ENCODE assay signal across 13 cellular contexts in genomic region chr13:103539265-103539664, GRCh38.
A peak's percentile ranks its signal among the peaks of the same experiment; 100 is the strongest.
DNase-seq lines count a peak whose midpoint lies in the region; ATAC-seq and TF ChIP-seq lines count a peak whose summit lies in the region.
"Had no signal": no experiment of that assay in that cellular context is flagged by ENCODE, and none has a peak within 500 bp of the region (broad histone marks: within the 10 kb centered on the region; RNA-seq: fewer than 3 reads in every experiment).

No MANE protein-coding gene starts in this region.

- peaks cover 1% of the 10 kb centered on the region for H3K4me1 ChIP-seq in right cardiac atrium (ENCODE audit: control insufficient read depth, insufficient read depth, low read length)
- H3K4me1 ChIP-seq in ascending aorta: no peaks in the 10 kb centered on the region
- H3K4me1 ChIP-seq: esophagus squamous epithelium had no signal

- POLR2A ChIA-PET in RWPE1 (lab: Yijun Ruan, JAX; ENCODE audit: low non-redundant PET): no interaction called here

- ATAC-seq in Right ventricle myocardium superior (ENCODE audit: poor library complexity) (peak; percentile 71), right cardiac atrium (no peak)
- ATAC-seq: stimulated activated naive B cell treated with anti-CD40 and anti-IgM and Interleukin-4, amounts not matched to agents 10 μg/mL and 1 μg/mL and 100 μg/mL, for 72 hours had no signal

- H3K27ac ChIP-seq in right cardiac atrium (ENCODE audit: low read length) (no peak overlapping the region), ascending aorta (no peak overlapping the region), RWPE1 (no peak overlapping the region)
- H3K27ac ChIP-seq: esophagus squamous epithelium, GM23248, neutrophil had no signal

- H3K36me3 ChIP-seq in ascending aorta: no peaks in the 10 kb centered on the region
- H3K36me3 ChIP-seq: esophagus squamous epithelium, neutrophil had no signal

- H3K27me3 ChIP-seq in right cardiac atrium (ENCODE audit: control insufficient read depth, insufficient read depth): no peaks in the 10 kb centered on the region
- no peaks in the 10 kb centered on the region for H3K27me3 ChIP-seq in ascending aorta
- H3K27me3 ChIP-seq: esophagus squamous epithelium, neutrophil had no signal

- H3K4me3 ChIP-seq in right cardiac atrium (ENCODE audit: low read length) (no peak overlapping the region), ascending aorta (no peak overlapping the region)
- H3K4me3 ChIP-seq: esophagus squamous epithelium, GM23248 had no signal

- no peaks in the 10 kb centered on the region for H3K9me3 ChIP-seq in right cardiac atrium (ENCODE audit: control insufficient read depth, low read length)
- no peaks in the 10 kb centered on the region for H3K9me3 ChIP-seq in ascending aorta
- H3K9me3 ChIP-seq: esophagus squamous epithelium, neutrophil had no signal

- DNase-seq in Right ventricle myocardium superior (peak; percentile 40), right cardiac atrium (no peak), NCI-H345 treated with DMSO at 0.1 percent for 48 hours (lab: John Stamatoyannopoulos, UW; ENCODE audit: unreplicated experiment) (peak; percentile 94), ecto neural progenitor cell (ENCODE audit: low spot score) (peak; percentile 60), superior temporal gyrus (ENCODE audit: extremely low spot score) (peak; percentile 29), ascending aorta (ENCODE audit: low spot score in 2 of 2) (no peak), RWPE1 (ENCODE audit: low spot score) (no peak)
- no peak for DNase-seq in activated naive CD4-positive, alpha-beta T cell treated with Interleukin-2 at 50 U/mL for 16 hours
- DNase-seq: esophagus squamous epithelium; GM23248; KG1; stimulated activated naive B cell treated with anti-CD40 and anti-IgM and Interleukin-4, amounts not matched to agents 10 μg/mL and 1 μg/mL and 100 μg/mL, for 72 hours had no signal

- intact Hi-C loops in Right ventricle myocardium superior (cut with DNase I) (no loop called here), right cardiac atrium (cut with DNase I) (no loop called here), ascending aorta (cut with DNase I) (no loop called here)

- CTCF ChIA-PET in RWPE1 (lab: Yijun Ruan, JAX): no interaction called here

- 20% methylated on average over 3 of the region's 3 CpGs for whole genome bisulfite sequencing in right cardiac atrium

- no peak for TF ChIP-seq CTCF in ascending aorta (IDR thresholded peaks at IDR 0.05)
- no peak for TF ChIP-seq CTCF in RWPE1 (conservative IDR thresholded peaks at IDR 0.05; ENCODE audit: low read depth)

Comparison
In these comparisons a context has a peak if more than half of its experiments do, and no peak if none do; other contexts are left out.
1. DNase-seq: peak in Right ventricle myocardium superior (single experiment), NCI-H345 treated with DMSO at 0.1 percent for 48 hours (single experiment), ecto neural progenitor cell (single experiment) and superior temporal gyrus (single experiment); none in right cardiac atrium (0 of 3), activated naive CD4-positive, alpha-beta T cell treated with Interleukin-2 at 50 U/mL for 16 hours (single experiment), ascending aorta (0 of 2) and RWPE1 (single experiment).